ENCODE assay signal across 9 cellular contexts in genomic region chr10:101781984-101782810, GRCh38. TPM values are rescaled to one million over a fixed set of nuclear protein-coding genes. Genes with fewer than 3 reads are reported as not detected.
A peak's percentile ranks its signal among the peaks of the same experiment; 100 is the strongest.
DNase-seq lines count a peak whose midpoint lies in the region; ATAC-seq and TF ChIP-seq lines count a peak whose summit lies in the region.
"Had no signal": no experiment of that assay in that cellular context is flagged by ENCODE, and none has a peak within 500 bp of the region (broad histone marks: within the 10 kb centered on the region; RNA-seq: fewer than 3 reads in every experiment).

No MANE protein-coding gene starts in this region.

- H3K9ac ChIP-seq in colonic mucosa (ENCODE audit: low read depth in 2 of 2, low read length in 2 of 2) = peak overlapping the region in 1 of 2 donors; percentile 68

- H3K9me3 Mint-ChIP-seq in naive thymus-derived CD4-positive, alpha-beta T cell = no peaks in the 10 kb centered on the region

- intact Hi-C loops in colonic mucosa (cut with DNase I) = loop anchor here (5.0 kb wide), 2 partner anchors 180 to 195 kb away; partner anchors contain the start of genes DPCD and POLL
- intact Hi-C loops in naive thymus-derived CD4-positive, alpha-beta T cell (cut with micrococcal nuclease) = loop anchor here (1.0 to 5.0 kb wide), 8 partner anchors 50 to 569 kb away; partner anchors contain the start of genes HPS6 (in 2 of the 2) and FBXW4 (in 1 of the 2)

- POLR2A ChIA-PET in naive thymus-derived CD4-positive, alpha-beta T cell (lab: Charles Lee) = interaction anchor here (2.0 to 4.8 kb wide), 2 partner anchors 36 to 88 kb away, joined by 8 to 31 read pairs; partner anchors contain the start of gene OGA

- TF ChIP-seq CTCF in BE2C (IDR thresholded peaks at IDR 0.05; ENCODE audit: low read depth, low read length) (no peak), colonic mucosa (IDR thresholded peaks at IDR 0.05) (no peak)

- H3K9me3 ChIP-seq in BE2C (no peaks in the 10 kb centered on the region), KOPT-K1 (ENCODE audit: insufficient read depth, low read length, poor library complexity, severe bottlenecking) (no peaks in the 10 kb centered on the region), colonic mucosa (no peaks in the 10 kb centered on the region)
- H3K9me3 ChIP-seq in naive thymus-derived CD4-positive, alpha-beta T cell (ENCODE audit: control insufficient read depth in 2 of 3, low read length in 3 of 3) = no peaks in the 10 kb centered on the region

- H3K4me3 Mint-ChIP-seq in naive thymus-derived CD4-positive, alpha-beta T cell = peak overlapping the region; percentile 92 to 100 (median 99)

- H3K4me3 ChIP-seq in BE2C (ENCODE audit: low read depth, low read length) = peak overlapping the region; percentile 84
- H3K4me3 ChIP-seq in colonic mucosa = peak overlapping the region; percentile 54
- H3K4me3 ChIP-seq in naive thymus-derived CD4-positive, alpha-beta T cell (ENCODE audit: low read length) = peak overlapping the region; percentile 68

- H3K27me3 Mint-ChIP-seq in naive thymus-derived CD4-positive, alpha-beta T cell = peaks cover 17 to 26% (median 19%) of the 10 kb centered on the region in 5 donors

- CTCF ChIA-PET in naive thymus-derived CD4-positive, alpha-beta T cell (lab: Charles Lee) = interaction anchor here (0.6 to 4.0 kb wide), 10 partner anchors 11 to 572 kb away, joined by 3 to 15 read pairs (median 3); no protein-coding TSS in a partner anchor

- peak overlapping the region in 8 of 9 donors; percentile 28 to 98 (median 96) for H3K27ac Mint-ChIP-seq in naive thymus-derived CD4-positive, alpha-beta T cell

- H3K4me1 Mint-ChIP-seq in naive thymus-derived CD4-positive, alpha-beta T cell = peaks cover 38 to 77% (median 62%) of the 10 kb centered on the region in 7 donors

- no peak for ATAC-seq in naive thymus-derived CD4-positive, alpha-beta T cell
- ATAC-seq in GM18873 (IDR thresholded peaks at IDR 0.05; ENCODE audit: low FRiP score, unreplicated experiment) = no peak

- DNase-seq in BE2C = no peak
- no peak for DNase-seq in colonic mucosa
- no peak for DNase-seq in naive thymus-derived CD4-positive, alpha-beta T cell
- no peak for DNase-seq in NCI-H1417 (lab: John Stamatoyannopoulos, UW)
- no peak for DNase-seq in superior temporal gyrus (ENCODE audit: extremely low spot score)
- DNase-seq in 8988T = no peak

- H3K4me1 ChIP-seq in BE2C (peaks cover 7% of the 10 kb centered on the region), colonic mucosa (peaks cover 20% of the 10 kb centered on the region)
- H3K4me1 ChIP-seq in naive thymus-derived CD4-positive, alpha-beta T cell (ENCODE audit: control insufficient read depth in 2 of 2, insufficient read depth in 2 of 2, low read length in 2 of 2) = peaks cover 32 to 49% of the 10 kb centered on the region in 2 donors

- H3K36me3 Mint-ChIP-seq in naive thymus-derived CD4-positive, alpha-beta T cell = peaks cover 2 to 11% (median 7%) of the 10 kb centered on the region in 5 donors

- H3K27ac ChIP-seq in KOPT-K1 (ENCODE audit: low read depth, low read length, poor library complexity, severe bottlenecking) (peak overlapping the region; percentile 71), colonic mucosa (no peak overlapping the region)
- H3K27ac ChIP-seq in naive thymus-derived CD4-positive, alpha-beta T cell (ENCODE audit: low read depth, low read length) = peak overlapping the region; percentile 81

- H3K36me3 ChIP-seq in BE2C (peaks cover 16% of the 10 kb centered on the region), KOPT-K1 (ENCODE audit: insufficient read depth, low read length) (peaks cover 30% of the 10 kb centered on the region), colonic mucosa (peaks cover 7% of the 10 kb centered on the region)
- peaks cover 6 to 22% (median 14%) of the 10 kb centered on the region in 3 experiments for H3K36me3 ChIP-seq in naive thymus-derived CD4-positive, alpha-beta T cell (ENCODE audit: control insufficient read depth in 2 of 3, insufficient read depth in 3 of 3, low read length in 3 of 3)

- H3K27me3 ChIP-seq in BE2C (no peaks in the 10 kb centered on the region; the same call in 1 of the 2 replicates), colonic mucosa (no peaks in the 10 kb centered on the region)
- peaks cover 3 to 17% of the 10 kb centered on the region in 2 donors for H3K27me3 ChIP-seq in naive thymus-derived CD4-positive, alpha-beta T cell (ENCODE audit: control insufficient read depth in 2 of 2, insufficient read depth in 2 of 2, low read length in 2 of 2)

RNA-seq across cellular contexts. Expression of gene NPM3, which starts 1.0 kb away (rescaled TPM):
- 189 TPM for polyA plus RNA-seq in BE2C (2012; ENCODE audit: insufficient read depth, insufficient read length, low read depth)
- 10 to 100 TPM; 14.6 to 73.6 TPM for total RNA-seq in colonic mucosa
- 10 to 100 TPM; 10.9 to 31.3 (median 16.2) TPM for total RNA-seq in naive thymus-derived CD4-positive, alpha-beta T cell
- polyA plus RNA-seq in naive thymus-derived CD4-positive, alpha-beta T cell = 10 to 100 TPM; 10.3 to 13.7 TPM

RNA-seq across cellular contexts. Expression of gene FGF8, which starts 6.3 kb away (rescaled TPM):
- not detected for polyA plus RNA-seq in BE2C (2012; ENCODE audit: insufficient read depth, insufficient read length, low read depth)
- total RNA-seq in colonic mucosa = not detected
- not detected for total RNA-seq in naive thymus-derived CD4-positive, alpha-beta T cell
- not detected for polyA plus RNA-seq in naive thymus-derived CD4-positive, alpha-beta T cell
- total RNA-seq: activated CD8-positive, alpha-beta memory T cell treated with anti-CD3 and anti-CD28 coated beads for 36 hours had no signal

RNA-seq across cellular contexts. Expression of gene OGA, which starts 36.0 kb away (rescaled TPM):
- 41.7 TPM for polyA plus RNA-seq in BE2C (2012; ENCODE audit: insufficient read depth, insufficient read length, low read depth)
- total RNA-seq in colonic mucosa = 10 to 100 TPM; 70.4 to 77.8 TPM
- total RNA-seq in naive thymus-derived CD4-positive, alpha-beta T cell = 100 to 1,000 TPM; 154 to 338 (median 321) TPM
- polyA plus RNA-seq in naive thymus-derived CD4-positive, alpha-beta T cell = 10 to 100 TPM; 45.8 to 47.6 TPM
